Comparison of ENCODE assay signal across 27 cellular contexts in the genomic region with DNA sequence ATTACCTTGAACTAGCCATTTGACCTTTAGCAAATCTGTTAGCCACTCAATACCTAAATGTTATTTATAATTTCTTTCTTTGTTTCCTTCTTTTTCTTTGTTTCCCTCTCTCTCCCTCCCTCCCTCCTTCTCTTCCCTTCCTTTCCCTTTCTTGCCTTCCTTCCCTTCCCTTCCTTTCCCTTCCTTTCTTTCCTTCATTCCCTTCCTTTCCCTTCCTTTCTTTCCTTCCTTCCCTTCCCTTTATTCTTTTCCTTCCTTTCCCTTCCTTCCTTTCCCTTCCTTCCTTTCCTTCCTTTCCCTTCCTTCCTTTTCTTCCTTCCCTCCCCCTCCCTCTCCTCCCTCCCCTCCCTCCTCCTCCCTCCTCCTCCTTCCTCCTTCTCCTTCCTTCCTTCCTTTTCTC.
DNase-seq lines count a peak whose midpoint lies in the region; TF ChIP-seq lines count a peak whose summit lies in the region.
"Had no signal": no experiment of that assay in that cellular context is flagged by ENCODE, and none has a peak within 500 bp of the region (broad histone marks: within the 10 kb centered on the region; RNA-seq: fewer than 3 reads in every experiment).

No MANE protein-coding gene starts in this region.

- POLR2A ChIA-PET in HEK293 (lab: Yijun Ruan, JAX), result no interaction called here

- DNase-seq in NAMALWA (ENCODE audit: low spot score), result no peak
- DNase-seq: 8988T; ACHN; AML-193; BE2C; C1 segment of cervical spinal cord; Caco-2; Calu3; CD4-positive, alpha-beta memory T cell; CD4-positive, alpha-beta T cell; CD4-positive, CD25-positive, alpha-beta regulatory T cell; CD8-positive, alpha-beta memory T cell; CD8-positive, alpha-beta T cell; COR-L47; DMS 273 treated with DMSO at 0.1 percent for 48 hours; DMS153; DMS53; DMS79; DMS79 treated with DMSO at 0.1 percent for 48 hours; DND-41; EL had no signal

- no peak for TF ChIP-seq CTCF in HEK293 (tag by site-specific recombination; IDR thresholded peaks at IDR 0.05)

- no peaks in the 10 kb centered on the region for H3K4me1 ChIP-seq in HEK293 (ENCODE audit: control insufficient read depth, insufficient read depth, low read length)
- H3K4me1 ChIP-seq: A549; BE2C; BLaER1; BLaER1 treated with 17β-estradiol and CSF1 and Interleukin-3, amounts not matched to agents 10 nM and 100 nM; Caco-2 had no signal

- H3K9me3 ChIP-seq in HEK293 (ENCODE audit: control insufficient read depth, insufficient read depth, low read depth, low read length), result no peaks in the 10 kb centered on the region
- H3K9me3 ChIP-seq: A549; BE2C; BLaER1; BLaER1 treated with 17β-estradiol and CSF1 and Interleukin-3, amounts not matched to agents 10 nM and 100 nM; Caco-2 had no signal

- no peak overlapping the region for H3K27ac ChIP-seq in HEK293 (ENCODE audit: extremely low read depth, low read depth, low read length)
- H3K27ac ChIP-seq: 22Rv1; A549; BLaER1; BLaER1 treated with 17β-estradiol and CSF1 and Interleukin-3, amounts not matched to agents 10 nM and 100 nM; C4-2B had no signal

- no peak overlapping the region for H3K4me3 ChIP-seq in HEK293 (ENCODE audit: low read depth, low read length)
- H3K4me3 ChIP-seq: A549; BLaER1; BLaER1 treated with 17β-estradiol and CSF1 and Interleukin-3, amounts not matched to agents 10 nM and 100 nM had no signal

- no peaks in the 10 kb centered on the region for H3K36me3 ChIP-seq in HEK293 (ENCODE audit: control insufficient read depth in 2 of 2, insufficient read depth in 1 of 2, low read length in 2 of 2)
- H3K36me3 ChIP-seq: BE2C; BLaER1; BLaER1 treated with 17β-estradiol and CSF1 and Interleukin-3, amounts not matched to agents 10 nM and 100 nM had no signal

- CTCF ChIA-PET in HEK293 (lab: Yijun Ruan, JAX), result no interaction called here

TF ChIP-seq in HEK293, 187 proteins besides CTCF, POLR2A, EP300 and RAD21:
- peak; percentile 95 for TF ChIP-seq PRDM1 (tag by site-specific recombination; IDR thresholded peaks at IDR 0.05)
- TF ChIP-seq, protein P1, sequence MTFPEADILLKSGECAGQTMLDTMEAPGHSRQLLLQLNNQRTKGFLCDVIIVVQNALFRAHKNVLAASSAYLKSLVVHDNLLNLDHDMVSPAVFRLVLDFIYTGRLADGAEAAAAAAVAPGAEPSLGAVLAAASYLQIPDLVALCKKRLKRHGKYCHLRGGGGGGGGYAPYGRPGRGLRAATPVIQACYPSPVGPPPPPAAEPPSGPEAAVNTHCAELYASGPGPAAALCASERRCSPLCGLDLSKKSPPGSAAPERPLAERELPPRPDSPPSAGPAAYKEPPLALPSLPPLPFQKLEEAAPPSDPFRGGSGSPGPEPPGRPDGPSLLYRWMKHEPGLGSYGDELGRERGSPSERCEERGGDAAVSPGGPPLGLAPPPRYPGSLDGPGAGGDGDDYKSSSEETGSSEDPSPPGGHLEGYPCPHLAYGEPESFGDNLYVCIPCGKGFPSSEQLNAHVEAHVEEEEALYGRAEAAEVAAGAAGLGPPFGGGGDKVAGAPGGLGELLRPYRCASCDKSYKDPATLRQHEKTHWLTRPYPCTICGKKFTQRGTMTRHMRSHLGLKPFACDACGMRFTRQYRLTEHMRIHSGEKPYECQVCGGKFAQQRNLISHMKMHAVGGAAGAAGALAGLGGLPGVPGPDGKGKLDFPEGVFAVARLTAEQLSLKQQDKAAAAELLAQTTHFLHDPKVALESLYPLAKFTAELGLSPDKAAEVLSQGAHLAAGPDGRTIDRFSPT (tag by site-specific recombination; IDR thresholded peaks at IDR 0.05), result no peak
TF ChIP-seq in HEK293: peak in this region for 1.
